Comparison of ENCODE assay signal across 30 cellular contexts in genomic region chr7:123787227-123788007, GRCh38. TPM values are rescaled to one million over a fixed set of nuclear protein-coding genes. Genes with fewer than 3 reads are reported as not detected.
A peak's percentile ranks its signal among the peaks of the same experiment; 100 is the strongest.
DNase-seq lines count a peak whose midpoint lies in the region; FAIRE-seq and TF ChIP-seq lines count a peak whose summit lies in the region.
"Had no signal": no experiment of that assay in that cellular context is flagged by ENCODE, and none has a peak within 500 bp of the region (broad histone marks: within the 10 kb centered on the region; RNA-seq: fewer than 3 reads in every experiment).

No MANE protein-coding gene starts in this region.

- H3K9me3 ChIP-seq in SK-N-MC (ENCODE audit: low read depth, low read length) (no peaks in the 10 kb centered on the region), keratinocyte (ENCODE audit: control insufficient read depth, low read depth, low read length) (no peaks in the 10 kb centered on the region), right atrium auricular region (no peaks in the 10 kb centered on the region), stomach (no peaks in the 10 kb centered on the region)
- H3K9me3 ChIP-seq: body of pancreas had no signal

- H3K27me3 ChIP-seq in keratinocyte (ENCODE audit: control insufficient read depth, extremely low read depth, insufficient read depth, low read length) (no peaks in the 10 kb centered on the region), right atrium auricular region (no peaks in the 10 kb centered on the region), stomach (no peaks in the 10 kb centered on the region)
- H3K27me3 ChIP-seq: body of pancreas, neural progenitor cell had no signal

- intact Hi-C loops in stomach (cut with DNase I; ENCODE audit: low total_unique reads), result no loop called here

- H3K9me1 ChIP-seq in keratinocyte (ENCODE audit: control insufficient read depth, extremely low read depth, insufficient read depth, low read length), result no peaks in the 10 kb centered on the region

- no peak overlapping the region for H2AFZ ChIP-seq in keratinocyte (ENCODE audit: control insufficient read depth, low read length)
- H2AFZ ChIP-seq: neural progenitor cell had no signal

- TF ChIP-seq EP300 in stomach (IDR thresholded peaks at IDR 0.05), result no peak

- H3K36me3 ChIP-seq in SK-N-MC (ENCODE audit: insufficient read depth, low read length) (no peaks in the 10 kb centered on the region), keratinocyte (ENCODE audit: control insufficient read depth in 2 of 2, extremely low read depth in 1 of 2, insufficient read depth in 2 of 2, low read length in 2 of 2) (no peaks in the 10 kb centered on the region), right atrium auricular region (no peaks in the 10 kb centered on the region), stomach (no peaks in the 10 kb centered on the region)
- H3K36me3 ChIP-seq: neural progenitor cell had no signal

- H3K9ac ChIP-seq in SK-N-MC (ENCODE audit: insufficient read length) (no peak overlapping the region), keratinocyte (ENCODE audit: control insufficient read depth, extremely low read depth, insufficient read depth, low read length) (no peak overlapping the region)
- H3K9ac ChIP-seq: neural progenitor cell had no signal

- no peak for DNase-seq in GM18507 (ENCODE audit: extremely low spot score, insufficient read length, low read depth)
- peak; percentile 56 for DNase-seq in SK-N-MC (ENCODE audit: low read depth, low spot score)
- DNase-seq in epithelial cell of esophagus (ENCODE audit: low read depth), result peak; percentile 84
- no peak for DNase-seq in keratinocyte (ENCODE audit: low read depth, low spot score)
- no peak for DNase-seq in COR-L47 (lab: John Stamatoyannopoulos, UW)
- no peak for DNase-seq in right atrium auricular region (ENCODE audit: low spot score)
- no peak for DNase-seq in NCI-H345 (lab: John Stamatoyannopoulos, UW)
- DNase-seq in stomach, result no peak
- DNase-seq: activated CD4-positive, alpha-beta T cell treated with anti-CD3 and anti-CD28 coated beads for 48 hours; activated gamma-delta T cell treated with Interleukin-2 at 50 U/mL for 16 hours; activated T-cell treated with anti-CD3 and anti-CD28 coated beads, Interleukin-2, amount 50 U/mL, for 24 hours; body of pancreas; CD4-positive, CD25-positive, alpha-beta regulatory T cell; IMR-90; left colon; NCI-H1105 treated with DMSO at 0.1 percent for 48 hours; NCI-H2029; right cardiac atrium; stimulated activated CD4-positive, alpha-beta T cell treated with anti-CD3 and anti-CD28 coated beads, Interleukin-12 subunit alpha, Interleukin-12 subunit beta, amount 100 ng/mL, for 4 hours; stimulated activated CD4-positive, alpha-beta T cell treated with anti-CD3 and anti-CD28 coated beads, Interleukin-4, amount 100 ng/mL, for 4 hours had no signal

- TF ChIP-seq CTCF in epithelial cell of esophagus (IDR thresholded peaks at IDR 0.05; ENCODE audit: insufficient read depth, low read depth, low read length, missing control alignments) (no peak), keratinocyte (optimal IDR thresholded peaks at IDR 0.05 in 1 of 3, IDR thresholded peaks at IDR 0.05 in 1 of 3, conservative IDR thresholded peaks at IDR 0.05 in 1 of 3; ENCODE audit: extremely low read depth in 1 of 3, insufficient read depth in 2 of 3, low read length in 3 of 3) (no peak), right atrium auricular region (IDR thresholded peaks at IDR 0.05) (no peak), stomach (IDR thresholded peaks at IDR 0.05) (no peak)

- no peak for TF ChIP-seq POLR2A in stomach (IDR thresholded peaks at IDR 0.05)

- H3K4me3 ChIP-seq in SK-N-MC (no peak overlapping the region), epithelial cell of esophagus (ENCODE audit: low read length) (no peak overlapping the region), keratinocyte (ENCODE audit: control insufficient read depth in 2 of 3, extremely low read depth in 1 of 3, insufficient read depth in 2 of 3, low read depth in 1 of 3, low read length in 3 of 3) (no peak overlapping the region), right atrium auricular region (no peak overlapping the region), stomach (no peak overlapping the region)
- H3K4me3 ChIP-seq: body of pancreas, neural progenitor cell had no signal

- H3K4me1 ChIP-seq in keratinocyte (ENCODE audit: control insufficient read depth, extremely low read depth, insufficient read depth, low read length) (peaks cover 7% of the 10 kb centered on the region), right atrium auricular region (no peaks in the 10 kb centered on the region), stomach (peaks cover 3 to 22% (median 17%) of the 10 kb centered on the region in 4 donors)
- H3K4me1 ChIP-seq: neural progenitor cell had no signal

- dilution Hi-C loops in keratinocyte (cut with MboI; ENCODE audit: extremely low pct_ligation_motif_present, low sequenced_read_pairs), result no loop called here

- H3K79me2 ChIP-seq in keratinocyte (ENCODE audit: control insufficient read depth, insufficient read depth, low read length), result no peaks in the 10 kb centered on the region

- H4K20me1 ChIP-seq in keratinocyte (ENCODE audit: control insufficient read depth, extremely low read depth, insufficient read depth, low read length), result no peaks in the 10 kb centered on the region

- WGBS in stomach, 5 donors, result 71 to 86% (median 71%) methylated on average over 3 of the region's 3 CpGs

- no peak overlapping the region for H3K4me2 ChIP-seq in keratinocyte (ENCODE audit: control insufficient read depth, extremely low read depth, insufficient read depth, low read depth, low read length)
- H3K4me2 ChIP-seq: neural progenitor cell had no signal

- H3K27ac ChIP-seq in SK-N-MC (0 out of 2 replicates have a peak overlapping the region, but pooled peaks have one; percentile 2), keratinocyte (ENCODE audit: control insufficient read depth, insufficient read depth, low read length) (no peak overlapping the region), right atrium auricular region (no peak overlapping the region), stomach (no peak overlapping the region)
- H3K27ac ChIP-seq: body of pancreas, neural progenitor cell, RWPE1 had no signal

- FAIRE-seq in GM18507 (lab: Jason Lieb, UNC), result peak; percentile 33
- peak; percentile 68 for FAIRE-seq in keratinocyte (lab: Jason Lieb, UNC)
- FAIRE-seq: endothelial cell of umbilical vein, frontal cortex, GM12891, H54, urothelium cell line had no signal

RNA-seq across cellular contexts. Expression of gene WASL, which starts 38.6 kb away (rescaled TPM):
- polyA plus RNA-seq in keratinocyte (9.5 to 17.5 TPM (median 15.9 TPM) in 3 replicates), stomach (10 to 100 TPM; 12.2 to 33.5 (median 19.7) TPM)
- 25.5 TPM for polyA plus RNA-seq in keratinocyte (2011; ENCODE audit: low read depth)
- 14.2 and 23.6 TPM in 2 replicates for polyA plus RNA-seq in keratinocyte (2011; cell fraction: cytosol; rRNA removed)
- 12.6 and 15.4 TPM in 2 replicates for polyA plus RNA-seq in keratinocyte (2011; cell fraction: nucleus; rRNA removed)
- polyA plus RNA-seq in keratinocyte (2012; ENCODE audit: low replicate concordance), result 22.6 and 35.5 TPM in 2 replicates
- polyA minus RNA-seq in keratinocyte, result 6.2 to 11.4 TPM (median 6.9 TPM) in 3 replicates
- polyA minus RNA-seq in keratinocyte (2011; cell fraction: cytosol; rRNA and poly(A)+ RNA removed), result 9.4 TPM
- polyA minus RNA-seq in keratinocyte (2011; cell fraction: nucleus; rRNA and poly(A)+ RNA removed), result 10.4 and 19.6 TPM in 2 replicates
- total RNA-seq in right atrium auricular region (10 to 100 TPM; 20.9 to 24.7 TPM), stomach (10 to 100 TPM in 4 of 5 donors, 1 to 10 TPM in 1; 9.0 to 56.7 (median 23.7) TPM)

RNA-seq across cellular contexts. Expression of gene HYAL4, which starts 57.6 kb away (rescaled TPM):
- polyA plus RNA-seq in keratinocyte, result 0.25 to 0.39 TPM (median 0.26 TPM) in 3 replicates
- polyA plus RNA-seq in keratinocyte (2011; ENCODE audit: low read depth), result 0.44 TPM
- polyA plus RNA-seq in keratinocyte (2011; cell fraction: cytosol; rRNA removed), result 0.06 and 0.19 TPM in 2 replicates
- 0.52 and 0.70 TPM in 2 replicates for polyA plus RNA-seq in keratinocyte (2011; cell fraction: nucleus; rRNA removed)
- 0.07 and 0.48 TPM in 2 replicates for polyA plus RNA-seq in keratinocyte (2012; ENCODE audit: low replicate concordance)
- 0.16 to 0.49 TPM in 2 of 3 replicates, not detected in the other for polyA minus RNA-seq in keratinocyte
- not detected for polyA minus RNA-seq in keratinocyte (2011; cell fraction: cytosol; rRNA and poly(A)+ RNA removed)
- polyA minus RNA-seq in keratinocyte (2011; cell fraction: nucleus; rRNA and poly(A)+ RNA removed), result 0.54 TPM in 1 of 2 replicates, not detected in the other
- under 1 TPM in 1 of 2 donors, not detected in 1; 0.28 TPM for total RNA-seq in right atrium auricular region
- not detected for total RNA-seq in stomach
- polyA plus RNA-seq in stomach, result under 1 TPM in 1 of 3 donors, not detected in 2; 0.78 TPM
- total RNA-seq: A172; body of pancreas; CD4-positive, CD25-positive, alpha-beta regulatory T cell; chondrocyte; endothelial cell of umbilical vein; frontal cortex; IMR-90; left colon; temporal lobe had no signal
- polyA plus RNA-seq: CD4-positive, CD25-positive, alpha-beta regulatory T cell; endothelial cell of umbilical vein; IMR-90; right cardiac atrium had no signal

Comparison
In these comparisons a context has a peak if more than half of its experiments do, and no peak if none do; other contexts are left out.
1. DNase-seq: peak in SK-N-MC (single experiment) and epithelial cell of esophagus (single experiment); none in GM18507 (single experiment), keratinocyte (single experiment), COR-L47 (single experiment), right atrium auricular region (single experiment), NCI-H345 (single experiment) and stomach (single experiment).